Comparison of ENCODE assay signal across 17 cellular contexts in genomic region chr1:5769760-5770159, GRCh38.
"Had no signal": no experiment of that assay in that cellular context is flagged by ENCODE, and none has a peak within 500 bp of the region (broad histone marks: within the 10 kb centered on the region; RNA-seq: fewer than 3 reads in every experiment).

No MANE protein-coding gene starts in this region.

- H3K9me3 Mint-ChIP-seq: natural killer cell, neural crest cell had no signal

- H3K36me3 Mint-ChIP-seq: natural killer cell had no signal

- H3K4me3 ChIP-seq: heart right ventricle, mucosa of descending colon, stomach, tibial nerve, upper lobe of right lung had no signal

- H3K36me3 ChIP-seq: heart right ventricle, stomach, tibial nerve, upper lobe of right lung had no signal

- DNase-seq: central memory CD4-positive, alpha-beta T cell; cortex of kidney; effector memory CD4-positive, alpha-beta T cell; heart right ventricle; kidney glomerular epithelial cell; mucosa of descending colon; natural killer cell; occipital lobe; stimulated activated CD4-positive, alpha-beta T cell treated with anti-CD3 and anti-CD28 coated beads, Interleukin-2, amount 100 ng/mL, for 24 hours; stimulated activated naive CD4-positive, alpha-beta T cell; stomach; upper lobe of right lung had no signal

- H3K4me1 ChIP-seq: upper lobe of right lung had no signal

- H3K27ac Mint-ChIP-seq: natural killer cell had no signal

- FAIRE-seq: endometrium, frontal cortex, islet of Langerhans had no signal

- H3K4me3 Mint-ChIP-seq: natural killer cell, neural crest cell had no signal

- H3K27ac ChIP-seq: heart right ventricle, stomach, upper lobe of right lung had no signal

- H3K9me3 ChIP-seq: heart right ventricle, mucosa of descending colon, stomach, tibial nerve, upper lobe of right lung had no signal
